Comparison of ENCODE assay signal across 8 cellular contexts in the genomic region with DNA sequence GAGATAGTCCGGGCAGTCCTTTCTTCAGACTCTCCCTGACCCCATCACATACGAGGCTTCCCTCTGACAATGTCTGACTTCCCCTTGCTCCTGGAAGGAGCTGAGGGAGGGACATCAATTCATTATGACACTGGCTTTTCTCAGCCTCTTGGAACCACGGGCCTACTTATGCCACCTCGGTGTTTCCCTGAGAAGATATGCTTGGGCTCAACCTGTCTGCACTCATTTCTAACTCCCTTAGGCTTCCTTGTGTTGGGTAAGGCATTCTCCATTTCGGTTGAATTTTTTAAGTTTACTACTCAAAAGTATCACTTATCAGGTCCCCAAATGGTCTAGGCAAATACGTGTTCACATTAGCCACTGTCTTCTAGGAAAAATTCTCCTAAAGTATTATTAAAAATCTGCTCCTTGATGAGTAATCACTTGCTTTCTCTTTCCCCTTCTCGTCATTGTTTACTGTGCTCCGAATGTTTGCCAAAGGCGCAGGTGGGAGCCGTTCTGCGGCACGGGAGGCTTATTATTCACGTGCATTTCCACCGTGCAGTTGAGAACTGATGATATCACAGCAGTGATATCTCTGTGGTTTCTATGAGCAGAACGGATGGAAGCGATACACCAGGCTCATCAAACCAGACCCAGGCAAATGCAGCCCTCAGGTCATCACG. TPM values are rescaled to one million over a fixed set of nuclear protein-coding genes. Genes with fewer than 3 reads are reported as not detected.
DNase-seq lines count a peak whose midpoint lies in the region; ATAC-seq and TF ChIP-seq lines count a peak whose summit lies in the region.

No MANE protein-coding gene starts in this region.

- H3K79me2 ChIP-seq in PC-3 (ENCODE audit: low read length): no peaks in the 10 kb centered on the region

- CTCF ChIA-PET in Calu3 (lab: Charles Lee): interaction anchor here (0.7 kb wide), 1 partner anchor 98 kb away, joined by 7 read pairs; no protein-coding TSS in a partner anchor
- CTCF ChIA-PET in PC-3 (lab: Charles Lee): no interaction called here

- POLR2A ChIA-PET in PC-3 (lab: Charles Lee; ENCODE audit: unreplicated experiment): no interaction called here

- H3K4me2 ChIP-seq in PC-3 (ENCODE audit: low read length): peak overlapping the region; percentile 70

- H3F3A ChIP-seq in PC-3 (ENCODE audit: low read length, unreplicated experiment): no peaks in the 10 kb centered on the region

- H3K4me3 Mint-ChIP-seq in Calu3 (ENCODE audit: low read depth, unreplicated experiment): peak overlapping the region; percentile 50
- H3K4me3 Mint-ChIP-seq in activated T-helper 17 cell treated with anti-CD3 and anti-CD28 coated beads, Interleukin-2, amount 50 U/mL, for 72 hours: peak overlapping the region; percentile 76

- in situ Hi-C loops in GM13976 (cut with MboI; ENCODE audit: low sequenced_read_pairs, unreplicated experiment): no loop called here

- peak overlapping the region; percentile 58 for H3K27ac ChIP-seq in PC-3 (ENCODE audit: low read length)

- no peaks in the 10 kb centered on the region for H3K36me3 Mint-ChIP-seq in Calu3 (ENCODE audit: insufficient read depth, unreplicated experiment)
- no peaks in the 10 kb centered on the region for H3K36me3 Mint-ChIP-seq in activated T-helper 17 cell treated with anti-CD3 and anti-CD28 coated beads, Interleukin-2, amount 50 U/mL, for 72 hours (ENCODE audit: low read depth)

- no peak overlapping the region for H2AFZ ChIP-seq in PC-3 (ENCODE audit: low read length)

- ATAC-seq in PC-3: peak; percentile 90
- ATAC-seq in activated T-helper 17 cell treated with anti-CD3 and anti-CD28 coated beads, Interleukin-2, amount 50 U/mL, for 72 hours (replicated peaks): peak; percentile 79
- no peak for ATAC-seq in HG02588 (IDR thresholded peaks at IDR 0.05; ENCODE audit: unreplicated experiment)
- no peak for ATAC-seq in sciatic nerve

- no peaks in the 10 kb centered on the region for H3K9me3 Mint-ChIP-seq in Calu3 (ENCODE audit: low read depth, unreplicated experiment)
- H3K9me3 Mint-ChIP-seq in activated T-helper 17 cell treated with anti-CD3 and anti-CD28 coated beads, Interleukin-2, amount 50 U/mL, for 72 hours: peaks cover 4% of the 10 kb centered on the region

- H3K36me3 ChIP-seq in PC-3 (ENCODE audit: low read depth, low read length): no peaks in the 10 kb centered on the region

- no peak overlapping the region for H3K9ac ChIP-seq in PC-3 (ENCODE audit: low read length)

- TF ChIP-seq CTCF in Calu3 (IDR thresholded peaks at IDR 0.05; ENCODE audit: unreplicated experiment) (no peak), PC-3 (conservative IDR thresholded peaks at IDR 0.05; ENCODE audit: low read depth, low read length) (no peak), GM13976 (IDR thresholded peaks at IDR 0.05; ENCODE audit: borderline replicate concordance, control extremely low read depth, extremely low read depth, insufficient read depth, missing control alignments) (no peak)

- peaks cover 31% of the 10 kb centered on the region for H3K4me1 Mint-ChIP-seq in Calu3 (ENCODE audit: low read depth, unreplicated experiment)
- peaks cover 60% of the 10 kb centered on the region for H3K4me1 Mint-ChIP-seq in activated T-helper 17 cell treated with anti-CD3 and anti-CD28 coated beads, Interleukin-2, amount 50 U/mL, for 72 hours

- H3K27me3 Mint-ChIP-seq in Calu3 (ENCODE audit: unreplicated experiment): no peaks in the 10 kb centered on the region
- H3K27me3 Mint-ChIP-seq in activated T-helper 17 cell treated with anti-CD3 and anti-CD28 coated beads, Interleukin-2, amount 50 U/mL, for 72 hours: no peaks in the 10 kb centered on the region

- no peaks in the 10 kb centered on the region for H3K9me2 ChIP-seq in PC-3 (replicated peaks; ENCODE audit: low read length)

- 0 out of 2 replicates have a peak, but pooled peaks cover 4% of the 10 kb centered on the region for H3K9me3 ChIP-seq in PC-3 (ENCODE audit: low read length)

- no peaks in the 10 kb centered on the region for H4K20me1 ChIP-seq in PC-3 (ENCODE audit: low read length)

- H3K27me3 ChIP-seq in PC-3 (ENCODE audit: low read length): no peaks in the 10 kb centered on the region

- H3K4me1 ChIP-seq in PC-3 (ENCODE audit: insufficient read depth, low read length): peaks cover 22% of the 10 kb centered on the region

- DNase-seq in Calu3 (peak; percentile 53), PC-3 (peak; percentile 92), NCI-H1694 treated with DMSO at 0.1 percent for 48 hours (lab: John Stamatoyannopoulos, UW) (no peak), sciatic nerve (ENCODE audit: low spot score) (no peak), GM13976 (ENCODE audit: low spot score) (no peak)
- peak; percentile 57 for DNase-seq in stimulated activated CD4-positive, alpha-beta T cell treated with anti-CD3 and anti-CD28 coated beads, Interleukin-12 subunit alpha, Interleukin-12 subunit beta, amount 100 ng/mL, for 4 hours

- peak overlapping the region; percentile 31 for H3K4me3 ChIP-seq in PC-3 (ENCODE audit: low read length)

- intact Hi-C loops in Calu3 (cut with micrococcal nuclease; ENCODE audit: unreplicated experiment) (no loop called here), PC-3 (cut with micrococcal nuclease) (loop anchor here (1.0 kb wide), 1 partner anchor 41 kb away; no protein-coding TSS in a partner anchor), sciatic nerve (cut with DNase I) (no loop called here)

- peak overlapping the region; percentile 7 for H3K27ac Mint-ChIP-seq in Calu3 (ENCODE audit: unreplicated experiment)
- H3K27ac Mint-ChIP-seq in activated T-helper 17 cell treated with anti-CD3 and anti-CD28 coated beads, Interleukin-2, amount 50 U/mL, for 72 hours: peak overlapping the region; percentile 83

- BruUV-seq in Calu3 (replicated peaks; lab: Mats Ljungman, UMichigan) (no TSS peak), PC-3 (replicated peaks; lab: Mats Ljungman, UMichigan) (no TSS peak)

RNA-seq across cellular contexts. Expression of a gene that starts 33.1 kb away (rescaled TPM):
- total RNA-seq in Calu3 (2022) (15.6 and 21.0 TPM in 2 replicates), PC-3 (2014; rRNA removed) (19.9 and 21.7 TPM in 2 replicates), sciatic nerve (10.7 TPM)
- 100 to 1,000 TPM in 1 of 2 donors, 10 to 100 TPM in 1; 43.4 to 118 TPM for total RNA-seq in activated T-helper 17 cell treated with anti-CD3 and anti-CD28 coated beads, Interleukin-2, amount 50 U/mL, for 72 hours

Comparison
In these comparisons a context has a peak if more than half of its experiments do, and no peak if none do; other contexts are left out.
1. DNase-seq: peak in Calu3 (single experiment), PC-3 (single experiment) and stimulated activated CD4-positive, alpha-beta T cell treated with anti-CD3 and anti-CD28 coated beads, Interleukin-12 subunit alpha, Interleukin-12 subunit beta, amount 100 ng/mL, for 4 hours (single experiment); none in NCI-H1694 treated with DMSO at 0.1 percent for 48 hours (single experiment), sciatic nerve (single experiment) and GM13976 (single experiment).
2. ATAC-seq: peak in PC-3 (single experiment) and activated T-helper 17 cell treated with anti-CD3 and anti-CD28 coated beads, Interleukin-2, amount 50 U/mL, for 72 hours (single experiment); none in HG02588 (single experiment) and sciatic nerve (single experiment).